In the genomic region with DNA sequence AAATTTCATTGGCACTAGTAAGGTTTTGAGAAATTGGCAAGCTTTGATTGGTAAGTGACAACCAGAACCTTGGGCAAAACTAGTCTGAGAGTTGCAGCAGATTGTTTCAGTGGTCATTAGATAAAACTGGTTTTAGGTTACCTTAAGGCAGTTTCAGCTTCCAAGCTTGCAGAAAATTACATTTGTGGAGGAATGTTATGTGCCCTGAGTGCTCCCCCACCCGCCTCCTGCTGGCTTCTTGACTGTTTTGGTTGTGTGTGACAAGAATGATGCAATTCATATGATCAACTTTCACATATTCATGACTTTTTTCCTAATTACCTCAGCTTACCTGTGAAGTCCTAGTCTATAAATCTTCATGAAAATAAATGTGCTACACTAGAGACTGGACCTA, we compare ENCODE assay signal across 14 cellular contexts.
A peak's percentile ranks its signal among the peaks of the same experiment; 100 is the strongest.
DNase-seq lines count a peak whose midpoint lies in the region; ATAC-seq and TF ChIP-seq lines count a peak whose summit lies in the region.
"Had no signal": no experiment of that assay in that cellular context is flagged by ENCODE, and none has a peak within 500 bp of the region (broad histone marks: within the 10 kb centered on the region; RNA-seq: fewer than 3 reads in every experiment).

No MANE protein-coding gene starts in this region.

- no CpG with 5 or more reads among the region's 1 CpG for WGBS in trophoblast cell (ENCODE audit: extremely low coverage, insufficient coverage, insufficient read length)

- no peak overlapping the region for H4K12ac ChIP-seq in trophoblast cell (ENCODE audit: low read depth, low read length)

- H3K14ac ChIP-seq in trophoblast cell (ENCODE audit: low read length) = no peak overlapping the region

- no peak overlapping the region for H3K9ac ChIP-seq in trophoblast cell (ENCODE audit: low read length)

- no peak overlapping the region for H2AK5ac ChIP-seq in trophoblast cell (ENCODE audit: low read length)

- H3K79me1 ChIP-seq in trophoblast cell (ENCODE audit: low read length) = peaks cover 16% of the 10 kb centered on the region

- peaks cover 0 to 6% of the 10 kb centered on the region in 2 experiments for H3K4me1 ChIP-seq in trophoblast cell (ENCODE audit: control insufficient read depth in 1 of 2, insufficient read depth in 2 of 2, low read length in 2 of 2)

- TF ChIP-seq CTCF in dorsolateral prefrontal cortex (IDR thresholded peaks at IDR 0.05 in 54 of 56, conservative IDR thresholded peaks at IDR 0.05 in 2 of 56; ENCODE audit: low read depth in 1 of 56, partially characterized antibody in 56 of 56) = no peak

- H3K4ac ChIP-seq in trophoblast cell (ENCODE audit: low read depth, low read length) = no peak overlapping the region

- H3K18ac ChIP-seq in trophoblast cell (ENCODE audit: low read length) = no peak overlapping the region

- H3K36me3 ChIP-seq in trophoblast cell (ENCODE audit: control insufficient read depth in 1 of 2, insufficient read depth in 2 of 2, low read length in 2 of 2) = no peaks in the 10 kb centered on the region

- no peak overlapping the region for H2AFZ ChIP-seq in trophoblast cell (ENCODE audit: insufficient read depth, low read length, poor library complexity)

- H4K8ac ChIP-seq in trophoblast cell (ENCODE audit: low read depth, low read length) = no peak overlapping the region

- no peak overlapping the region for H4K91ac ChIP-seq in trophoblast cell (ENCODE audit: low read depth, low read length)

- ATAC-seq in GM19372 (IDR thresholded peaks at IDR 0.05; ENCODE audit: low read depth, unreplicated experiment) = peak; percentile 8
- peak; percentile 11 for ATAC-seq in HG02571 (IDR thresholded peaks at IDR 0.05; ENCODE audit: unreplicated experiment)
- ATAC-seq in HG03432 (IDR thresholded peaks at IDR 0.05; ENCODE audit: unreplicated experiment) = peak; percentile 18
- ATAC-seq: naive thymus-derived CD8-positive, alpha-beta T cell had no signal

- intact Hi-C loops in dorsolateral prefrontal cortex (cut with DNase I) = no loop called here

- no peaks in the 10 kb centered on the region for H3K27me3 ChIP-seq in trophoblast cell (ENCODE audit: insufficient read depth, low read length)
- H3K27me3 ChIP-seq in dorsolateral prefrontal cortex = no peaks in the 10 kb centered on the region

- H3K27ac ChIP-seq in trophoblast cell (ENCODE audit: low read depth, low read length) = peak overlapping the region; percentile 37
- no peak overlapping the region for H3K27ac ChIP-seq in dorsolateral prefrontal cortex
- H3K27ac ChIP-seq: SK-N-MC had no signal

- no peak overlapping the region for H2BK12ac ChIP-seq in trophoblast cell (ENCODE audit: low read length)

- no peaks in the 10 kb centered on the region for H3K9me3 ChIP-seq in trophoblast cell (ENCODE audit: insufficient read depth, low read depth, low read length)

- H2BK5ac ChIP-seq in trophoblast cell (ENCODE audit: low read depth, low read length, poor library complexity) = no peak overlapping the region

- no peak overlapping the region for H3K23ac ChIP-seq in trophoblast cell (ENCODE audit: low read length)

- no peaks in the 10 kb centered on the region for H3K79me2 ChIP-seq in trophoblast cell (ENCODE audit: control insufficient read depth, insufficient read depth, low read length, poor library complexity)

- H2BK120ac ChIP-seq in trophoblast cell (ENCODE audit: insufficient read depth, low read length, poor library complexity) = no peak overlapping the region

- H3K4me3 ChIP-seq in trophoblast cell (ENCODE audit: low read depth, low read length) (no peak overlapping the region), dorsolateral prefrontal cortex (no peak overlapping the region)
- H3K4me3 ChIP-seq: SK-N-MC had no signal

- DNase-seq in trophoblast cell (peak; percentile 16 to 52), glomerular visceral epithelial cell (ENCODE audit: extremely low spot score) (no peak), dorsolateral prefrontal cortex (no peak)
- no peak for DNase-seq in activated CD8-positive, alpha-beta memory T cell treated with anti-CD3 and anti-CD28 coated beads for 24 hours
- DNase-seq: activated CD4-positive, alpha-beta T cell treated with anti-CD3 and anti-CD28 coated beads for 4 hours; activated naive CD4-positive, alpha-beta T cell treated with anti-CD3 and anti-CD28 coated beads for 36 hours; naive thymus-derived CD8-positive, alpha-beta T cell; NCI-H1417; NCI-H526 treated with DMSO at 0.1 percent for 48 hours; small intestine had no signal

- no peak overlapping the region for H3K4me2 ChIP-seq in trophoblast cell (ENCODE audit: low read length)

Comparison
In these comparisons a context has a peak if more than half of its experiments do, and no peak if none do; other contexts are left out.
1. DNase-seq: peak in trophoblast cell (2 of 2); none in glomerular visceral epithelial cell (single experiment), activated CD8-positive, alpha-beta memory T cell treated with anti-CD3 and anti-CD28 coated beads for 24 hours (single experiment) and dorsolateral prefrontal cortex (0 of 10).
2. Peak in every context shown above with its lines, with median percentiles within 50 percentile points of each other: ATAC-seq.